Comparison of ENCODE assay signal across 19 cellular contexts in genomic region chr15:56838085-56838484, GRCh38.
"Had no signal": no experiment of that assay in that cellular context is flagged by ENCODE, and none has a peak within 500 bp of the region (broad histone marks: within the 10 kb centered on the region; RNA-seq: fewer than 3 reads in every experiment).

No MANE protein-coding gene starts in this region.

- H3K4me3 ChIP-seq: cardiac muscle cell, esophagus muscularis mucosa, neural progenitor cell, prostate gland, right atrium auricular region, skin epidermis, testis, upper lobe of left lung had no signal

- H3K9me3 ChIP-seq: esophagus muscularis mucosa, prostate gland, right atrium auricular region, testis, upper lobe of left lung had no signal

- H3K36me3 ChIP-seq: cardiac muscle cell, esophagus muscularis mucosa, neural progenitor cell, prostate gland, right atrium auricular region, upper lobe of left lung, WERI-Rb-1 had no signal

- H2AFZ ChIP-seq: neural progenitor cell had no signal

- DNase-seq: activated CD4-positive, alpha-beta memory T cell treated with anti-CD3 and anti-CD28 coated beads, Interleukin-2, amount 10 ng/mL, durations not matched to agents 7 days and 5 days; activated CD4-positive, alpha-beta T cell treated with anti-CD3 and anti-CD28 coated beads for 36 hours; activated CD8-positive, alpha-beta memory T cell treated with anti-CD3 and anti-CD28 coated beads, Interleukin-2, amount 10 ng/mL, durations not matched to agents 7 days and 5 days; activated naive CD8-positive, alpha-beta T cell treated with anti-CD3 and anti-CD28 coated beads for 36 hours; amniotic stem cell; dermis blood vessel endothelial cell; effector memory CD4-positive, alpha-beta T cell; immature natural killer cell; left ventricle myocardium superior; testis; upper lobe of left lung; WERI-Rb-1 had no signal

- FAIRE-seq: endothelial cell of umbilical vein had no signal

- H3K27me3 Mint-ChIP-seq: activated CD4-positive, alpha-beta T cell treated with anti-CD3 and anti-CD28 coated beads for 36 hours; activated CD8-positive, alpha-beta memory T cell treated with anti-CD3 and anti-CD28 coated beads, Interleukin-2, amount 10 ng/mL, durations not matched to agents 7 days and 5 days; activated naive CD8-positive, alpha-beta T cell treated with anti-CD3 and anti-CD28 coated beads for 36 hours had no signal

- H3K4me2 ChIP-seq: neural progenitor cell had no signal

- H3K9ac ChIP-seq: neural progenitor cell had no signal

- H3K27me3 ChIP-seq: cardiac muscle cell, esophagus muscularis mucosa, neural progenitor cell, right atrium auricular region, testis, upper lobe of left lung had no signal

- H3K27ac ChIP-seq: cardiac muscle cell, esophagus muscularis mucosa, neural progenitor cell, prostate gland, right atrium auricular region, testis, upper lobe of left lung, WERI-Rb-1 had no signal

- ATAC-seq: activated CD4-positive, alpha-beta T cell treated with anti-CD3 and anti-CD28 coated beads for 36 hours; activated CD8-positive, alpha-beta memory T cell treated with anti-CD3 and anti-CD28 coated beads, Interleukin-2, amount 10 ng/mL, durations not matched to agents 7 days and 5 days; left ventricle myocardium superior had no signal

- H3K9me3 Mint-ChIP-seq: activated CD4-positive, alpha-beta memory T cell treated with anti-CD3 and anti-CD28 coated beads, Interleukin-2, amount 10 ng/mL, durations not matched to agents 7 days and 5 days; activated naive CD8-positive, alpha-beta T cell treated with anti-CD3 and anti-CD28 coated beads for 36 hours; immature natural killer cell; neural progenitor cell had no signal

- H3K4me1 ChIP-seq: prostate gland, testis, upper lobe of left lung had no signal

- H3K27ac Mint-ChIP-seq: activated CD4-positive, alpha-beta memory T cell treated with anti-CD3 and anti-CD28 coated beads, Interleukin-2, amount 10 ng/mL, durations not matched to agents 7 days and 5 days; activated CD4-positive, alpha-beta T cell treated with anti-CD3 and anti-CD28 coated beads for 36 hours; activated CD8-positive, alpha-beta memory T cell treated with anti-CD3 and anti-CD28 coated beads, Interleukin-2, amount 10 ng/mL, durations not matched to agents 7 days and 5 days; activated naive CD8-positive, alpha-beta T cell treated with anti-CD3 and anti-CD28 coated beads for 36 hours; neural progenitor cell had no signal

- H3K36me3 Mint-ChIP-seq: activated naive CD8-positive, alpha-beta T cell treated with anti-CD3 and anti-CD28 coated beads for 36 hours; neural progenitor cell had no signal

- H3K4me3 Mint-ChIP-seq: activated CD4-positive, alpha-beta memory T cell treated with anti-CD3 and anti-CD28 coated beads, Interleukin-2, amount 10 ng/mL, durations not matched to agents 7 days and 5 days; activated CD4-positive, alpha-beta T cell treated with anti-CD3 and anti-CD28 coated beads for 36 hours; activated CD8-positive, alpha-beta memory T cell treated with anti-CD3 and anti-CD28 coated beads, Interleukin-2, amount 10 ng/mL, durations not matched to agents 7 days and 5 days; activated naive CD8-positive, alpha-beta T cell treated with anti-CD3 and anti-CD28 coated beads for 36 hours; neural progenitor cell had no signal
